In genomic region chr14:85991156-85991555, GRCh38 we compare ENCODE assay signal across 15 cellular contexts.
DNase-seq lines count a peak whose midpoint lies in the region; ATAC-seq and TF ChIP-seq lines count a peak whose summit lies in the region.
"Had no signal": no experiment of that assay in that cellular context is flagged by ENCODE, and none has a peak within 500 bp of the region (broad histone marks: within the 10 kb centered on the region; RNA-seq: fewer than 3 reads in every experiment).

No MANE protein-coding gene starts in this region.

- H3K4me1 ChIP-seq in neuronal stem cell (ENCODE audit: control insufficient read depth in 2 of 2, insufficient read depth in 1 of 2, low read depth in 1 of 2, low read length in 2 of 2), result no peaks in the 10 kb centered on the region

- ATAC-seq in GM18498 (IDR thresholded peaks at IDR 0.05; ENCODE audit: unreplicated experiment) (no peak), HG03139 (IDR thresholded peaks at IDR 0.05; ENCODE audit: unreplicated experiment) (no peak)
- ATAC-seq: CD8-positive, alpha-beta T cell; K562; PC-3 had no signal

- H3K18ac ChIP-seq in neuronal stem cell (ENCODE audit: low read length), result no peak overlapping the region

- H2AFZ ChIP-seq in neuronal stem cell (ENCODE audit: low read length), result no peak overlapping the region

- no peak overlapping the region for H2BK5ac ChIP-seq in neuronal stem cell (ENCODE audit: low read length)

- H3K36me3 ChIP-seq in neuronal stem cell (replicated peaks in 1 of 2; ENCODE audit: control insufficient read depth in 2 of 2, insufficient read depth in 2 of 2, low read length in 2 of 2), result no peaks in the 10 kb centered on the region

- no peak overlapping the region for H2BK120ac ChIP-seq in neuronal stem cell (ENCODE audit: low read depth, low read length)

- H3K27ac ChIP-seq in neuronal stem cell (replicated peaks; ENCODE audit: low read length), result no peak overlapping the region

- no peaks in the 10 kb centered on the region for H3K27me3 ChIP-seq in neuronal stem cell (ENCODE audit: control insufficient read depth in 3 of 3, insufficient read depth in 3 of 3, low read depth in 1 of 3, low read length in 3 of 3)

- no CpG with 5 or more reads among the region's 4 CpGs for WGBS in neuronal stem cell (ENCODE audit: extremely low coverage in 2 of 2, insufficient read length in 2 of 2, insufficient replicate concordance in 1 of 2), 2 donors

- no peak overlapping the region for H3K23ac ChIP-seq in neuronal stem cell (ENCODE audit: low read depth, low read length, poor library complexity)

- H3K4me3 ChIP-seq in choroid plexus epithelial cell (ENCODE audit: low read depth, low read length) (no peak overlapping the region), foreskin fibroblast (ENCODE audit: low read depth in 1 of 2, low read length in 2 of 2) (no peak overlapping the region), neuronal stem cell (ENCODE audit: low read length in 2 of 2) (no peak overlapping the region)
- H3K4me3 ChIP-seq: K562 had no signal

- no peak overlapping the region for H3K4ac ChIP-seq in neuronal stem cell (ENCODE audit: low read length)

- H2BK15ac ChIP-seq in neuronal stem cell (ENCODE audit: low read length), result no peak overlapping the region

- H2AK5ac ChIP-seq in neuronal stem cell (ENCODE audit: low read depth, low read length), result no peak overlapping the region

- no peak overlapping the region for H4K8ac ChIP-seq in neuronal stem cell (ENCODE audit: low read depth, low read length)

- no peak overlapping the region for H3K9ac ChIP-seq in neuronal stem cell (ENCODE audit: low read depth, low read length, poor library complexity)

- H3K4me2 ChIP-seq in neuronal stem cell (ENCODE audit: insufficient read depth, low read length, poor library complexity, severe bottlenecking), result no peak overlapping the region

- DNase-seq in EL (peak; percentile 31), HT1080 (ENCODE audit: low read depth) (peak; percentile 30), choroid plexus epithelial cell (ENCODE audit: low read depth) (peak; percentile 32), foreskin fibroblast (peak; percentile 16 to 80), neuronal stem cell (ENCODE audit: low spot score) (no peak)
- no peak for DNase-seq in activated CD4-positive, alpha-beta T cell treated with anti-CD3 and anti-CD28 coated beads, Interleukin-2, amount 50 U/mL, for 4 hours
- DNase-seq: CD8-positive, alpha-beta T cell; DND-41; H9; NCI-H1092; NCI-H69; PC-3 had no signal

- H3K9me3 ChIP-seq in neuronal stem cell (replicated peaks in 1 of 2; ENCODE audit: control insufficient read depth in 2 of 2, insufficient read depth in 1 of 2, low read depth in 1 of 2, low read length in 2 of 2), result no peaks in the 10 kb centered on the region

- TF ChIP-seq CTCF in choroid plexus epithelial cell (conservative IDR thresholded peaks at IDR 0.05; ENCODE audit: low read depth, low read length), result no peak
- no peak for TF ChIP-seq CTCF in foreskin fibroblast (IDR thresholded peaks at IDR 0.05; ENCODE audit: low read depth, low read length)

- H4K91ac ChIP-seq in neuronal stem cell (ENCODE audit: low read depth, low read length, poor library complexity), result no peak overlapping the region

- H3K14ac ChIP-seq in neuronal stem cell (ENCODE audit: low read length), result no peak overlapping the region

- H2BK12ac ChIP-seq in neuronal stem cell (ENCODE audit: low read length), result no peak overlapping the region

- no peaks in the 10 kb centered on the region for H3K79me1 ChIP-seq in neuronal stem cell (ENCODE audit: low read depth, low read length)

Comparison
In these comparisons a context has a peak if more than half of its experiments do, and no peak if none do; other contexts are left out.
1. DNase-seq: peak in EL (single experiment), HT1080 (single experiment), choroid plexus epithelial cell (single experiment) and foreskin fibroblast (2 of 2); none in neuronal stem cell (single experiment) and activated CD4-positive, alpha-beta T cell treated with anti-CD3 and anti-CD28 coated beads, Interleukin-2, amount 50 U/mL, for 4 hours (0 of 2).